ENCODE assay signal across 1 cellular context in the genomic region with DNA sequence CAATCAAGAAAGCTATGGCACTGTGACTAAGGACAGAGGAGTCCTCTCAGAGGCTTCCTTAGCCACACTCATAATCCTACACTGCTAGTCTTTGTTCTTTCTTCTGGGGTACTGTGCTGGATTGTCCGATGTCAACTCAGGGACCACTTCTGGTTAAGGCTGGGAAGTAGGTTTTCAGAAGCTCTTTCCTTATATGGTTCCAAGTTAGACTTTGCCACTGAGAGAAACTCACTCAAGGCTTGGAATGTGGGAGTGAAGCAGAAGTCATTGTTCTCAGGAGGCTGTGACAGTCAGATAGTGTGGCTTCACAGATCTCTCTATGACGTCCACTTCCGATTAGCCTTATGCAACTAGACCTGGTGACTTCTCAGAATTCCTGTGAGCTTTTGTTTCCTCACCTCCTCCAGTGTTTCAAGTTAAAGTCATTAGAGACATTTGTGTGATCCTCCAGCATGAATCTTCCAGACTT.
TF ChIP-seq lines count a peak whose summit lies in the region.

No MANE protein-coding gene starts in this region.

TF ChIP-seq in H1, 55 proteins besides CTCF, POLR2A, EP300 and RAD21:
- TF ChIP-seq PHF8 (conservative IDR thresholded peaks at IDR 0.05; ENCODE audit: low read depth, low read length): no peak
- TF ChIP-seq, protein P1, sequence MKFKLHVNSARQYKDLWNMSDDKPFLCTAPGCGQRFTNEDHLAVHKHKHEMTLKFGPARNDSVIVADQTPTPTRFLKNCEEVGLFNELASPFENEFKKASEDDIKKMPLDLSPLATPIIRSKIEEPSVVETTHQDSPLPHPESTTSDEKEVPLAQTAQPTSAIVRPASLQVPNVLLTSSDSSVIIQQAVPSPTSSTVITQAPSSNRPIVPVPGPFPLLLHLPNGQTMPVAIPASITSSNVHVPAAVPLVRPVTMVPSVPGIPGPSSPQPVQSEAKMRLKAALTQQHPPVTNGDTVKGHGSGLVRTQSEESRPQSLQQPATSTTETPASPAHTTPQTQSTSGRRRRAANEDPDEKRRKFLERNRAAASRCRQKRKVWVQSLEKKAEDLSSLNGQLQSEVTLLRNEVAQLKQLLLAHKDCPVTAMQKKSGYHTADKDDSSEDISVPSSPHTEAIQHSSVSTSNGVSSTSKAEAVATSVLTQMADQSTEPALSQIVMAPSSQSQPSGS (IDR thresholded peaks at IDR 0.05; ENCODE audit: low read length): no peak
- no peak for TF ChIP-seq GTF2F1 (IDR thresholded peaks at IDR 0.05; ENCODE audit: borderline replicate concordance, low read depth, low read length)
- TF ChIP-seq, protein P2, sequence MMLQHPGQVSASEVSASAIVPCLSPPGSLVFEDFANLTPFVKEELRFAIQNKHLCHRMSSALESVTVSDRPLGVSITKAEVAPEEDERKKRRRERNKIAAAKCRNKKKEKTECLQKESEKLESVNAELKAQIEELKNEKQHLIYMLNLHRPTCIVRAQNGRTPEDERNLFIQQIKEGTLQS (IDR thresholded peaks at IDR 0.05; ENCODE audit: insufficient read depth, low read depth, low read length): no peak
- TF ChIP-seq CHD2 (IDR thresholded peaks at IDR 0.05; ENCODE audit: low read length): no peak
- no peak for TF ChIP-seq SP4 (IDR thresholded peaks at IDR 0.05; ENCODE audit: low read length)
- no peak for TF ChIP-seq SP2 (IDR thresholded peaks at IDR 0.05; ENCODE audit: low read length)
- no peak for TF ChIP-seq TAF7 (optimal IDR thresholded peaks at IDR 0.05; ENCODE audit: borderline replicate concordance, low read depth, low read length)
- no peak for TF ChIP-seq BCL11A (IDR thresholded peaks at IDR 0.05; ENCODE audit: low read depth in 2 of 2, low read length in 2 of 2)
- no peak for TF ChIP-seq JUND (IDR thresholded peaks at IDR 0.05; ENCODE audit: low read length)
- TF ChIP-seq MAFK (IDR thresholded peaks at IDR 0.05; ENCODE audit: low read depth, low read length): no peak
- no peak for TF ChIP-seq RBBP5 (IDR thresholded peaks at IDR 0.05; ENCODE audit: borderline replicate concordance, low read depth, low read length)
- TF ChIP-seq TCF12 (IDR thresholded peaks at IDR 0.05; ENCODE audit: low read depth, low read length): no peak
- TF ChIP-seq YY1 (IDR thresholded peaks at IDR 0.05; ENCODE audit: low read depth, low read length): no peak
- no peak for TF ChIP-seq NANOG (IDR thresholded peaks at IDR 0.05; ENCODE audit: insufficient read depth, low read depth, low read length, poor library complexity, severe bottlenecking)
- TF ChIP-seq HDAC2 (IDR thresholded peaks at IDR 0.05; ENCODE audit: borderline replicate concordance in 1 of 2, low read depth in 2 of 2, low read length in 2 of 2): no peak
- TF ChIP-seq EGR1 (IDR thresholded peaks at IDR 0.05; ENCODE audit: borderline replicate concordance, low read depth, low read length): no peak
- TF ChIP-seq JUN (IDR thresholded peaks at IDR 0.05; ENCODE audit: low read depth, low read length): no peak
- TF ChIP-seq CEBPB (IDR thresholded peaks at IDR 0.05; ENCODE audit: low read depth, low read length): no peak
TF ChIP-seq in H1: peak in this region for 0.
